15 cellular contexts compared by ENCODE assay signal in genomic region chr11:34149274-34149673, GRCh38.
"Had no signal": no experiment of that assay in that cellular context is flagged by ENCODE, and none has a peak within 500 bp of the region (broad histone marks: within the 10 kb centered on the region; RNA-seq: fewer than 3 reads in every experiment).

No MANE protein-coding gene starts in this region.

- H3K9me3 Mint-ChIP-seq: activated B cell treated with CpG ODN at 0.5 μM for 24 hours; activated CD4-positive, alpha-beta T cell treated with anti-CD3 and anti-CD28 coated beads, Interleukin-2, amount 10 ng/mL, durations not matched to agents 7 days and 5 days; activated naive CD4-positive, alpha-beta T cell treated with anti-CD3 and anti-CD28 coated beads, Interleukin-2, amount 50 U/mL, for 24 hours; activated T-helper 17 cell treated with anti-CD3 and anti-CD28 coated beads, Interleukin-2, amount 50 U/mL, for 72 hours; central memory CD8-positive, alpha-beta T cell; dendritic cell treated with granulocyte-macrophage colony-stimulating factor and Interleukin-4, amounts not matched to agents 40 ng/mL and 50 ng/mL, for 4 days; natural killer cell; stimulated activated effector memory CD8-positive, alpha-beta T cell treated with anti-CD3 and anti-CD28 coated beads, Interleukin-12 subunit alpha, Interleukin-12 subunit beta, amount 100 ng/mL, for 72 hours; T-helper 1 cell treated with Interleukin-12 subunit alpha and Interleukin-12 subunit beta and Interleukin-4 antibody, amounts not matched to agents 30 μg/mL and 1 μg/mL, for 36 hours had no signal

- H3K27ac Mint-ChIP-seq: activated B cell treated with CpG ODN at 0.5 μM for 24 hours; activated CD4-positive, alpha-beta T cell treated with anti-CD3 and anti-CD28 coated beads, Interleukin-2, amount 10 ng/mL, durations not matched to agents 7 days and 5 days; activated naive CD4-positive, alpha-beta T cell treated with anti-CD3 and anti-CD28 coated beads, Interleukin-2, amount 50 U/mL, for 24 hours; activated T-helper 17 cell treated with anti-CD3 and anti-CD28 coated beads, Interleukin-2, amount 50 U/mL, for 72 hours; dendritic cell treated with granulocyte-macrophage colony-stimulating factor and Interleukin-4, amounts not matched to agents 40 ng/mL and 50 ng/mL, for 4 days; natural killer cell; stimulated activated effector memory CD8-positive, alpha-beta T cell treated with anti-CD3 and anti-CD28 coated beads, Interleukin-12 subunit alpha, Interleukin-12 subunit beta, amount 100 ng/mL, for 72 hours; T-helper 1 cell treated with Interleukin-12 subunit alpha and Interleukin-12 subunit beta and Interleukin-4 antibody, amounts not matched to agents 30 μg/mL and 1 μg/mL, for 36 hours had no signal

- H3K4me1 ChIP-seq: parathyroid adenoma had no signal

- H3K27me3 ChIP-seq: hepatocyte, tibial nerve had no signal

- H3K79me2 ChIP-seq: hepatocyte, parathyroid adenoma had no signal

- H3K4me2 ChIP-seq: hepatocyte, SK-N-SH, smooth muscle cell had no signal

- H3K27ac ChIP-seq: hepatocyte, parathyroid adenoma, tibial nerve had no signal

- H3K4me3 ChIP-seq: hepatocyte, smooth muscle cell, tibial nerve had no signal

- H3K9ac ChIP-seq: parathyroid adenoma, SK-N-SH had no signal

- DNase-seq: activated B cell treated with CpG ODN at 0.5 μM for 24 hours; activated CD4-positive, alpha-beta T cell treated with anti-CD3 and anti-CD28 coated beads, Interleukin-2, amount 10 ng/mL, durations not matched to agents 7 days and 5 days; activated CD8-positive, alpha-beta memory T cell treated with anti-CD3 and anti-CD28 coated beads for 24 hours; natural killer cell had no signal

- H3K4me3 Mint-ChIP-seq: activated B cell treated with CpG ODN at 0.5 μM for 24 hours; activated CD4-positive, alpha-beta T cell treated with anti-CD3 and anti-CD28 coated beads, Interleukin-2, amount 10 ng/mL, durations not matched to agents 7 days and 5 days; activated naive CD4-positive, alpha-beta T cell treated with anti-CD3 and anti-CD28 coated beads, Interleukin-2, amount 50 U/mL, for 24 hours; activated T-helper 17 cell treated with anti-CD3 and anti-CD28 coated beads, Interleukin-2, amount 50 U/mL, for 72 hours; central memory CD8-positive, alpha-beta T cell; dendritic cell treated with granulocyte-macrophage colony-stimulating factor and Interleukin-4, amounts not matched to agents 40 ng/mL and 50 ng/mL, for 4 days; natural killer cell; stimulated activated effector memory CD8-positive, alpha-beta T cell treated with anti-CD3 and anti-CD28 coated beads, Interleukin-12 subunit alpha, Interleukin-12 subunit beta, amount 100 ng/mL, for 72 hours; T-helper 1 cell treated with Interleukin-12 subunit alpha and Interleukin-12 subunit beta and Interleukin-4 antibody, amounts not matched to agents 30 μg/mL and 1 μg/mL, for 36 hours had no signal

- H3K27me3 Mint-ChIP-seq: activated B cell treated with CpG ODN at 0.5 μM for 24 hours; activated CD4-positive, alpha-beta T cell treated with anti-CD3 and anti-CD28 coated beads, Interleukin-2, amount 10 ng/mL, durations not matched to agents 7 days and 5 days; activated naive CD4-positive, alpha-beta T cell treated with anti-CD3 and anti-CD28 coated beads, Interleukin-2, amount 50 U/mL, for 24 hours; activated T-helper 17 cell treated with anti-CD3 and anti-CD28 coated beads, Interleukin-2, amount 50 U/mL, for 72 hours; central memory CD8-positive, alpha-beta T cell; dendritic cell treated with granulocyte-macrophage colony-stimulating factor and Interleukin-4, amounts not matched to agents 40 ng/mL and 50 ng/mL, for 4 days had no signal

- H2AFZ ChIP-seq: hepatocyte, parathyroid adenoma had no signal

- H3K9me3 ChIP-seq: SK-N-SH, tibial nerve had no signal

- H3K4me1 Mint-ChIP-seq: activated naive CD4-positive, alpha-beta T cell treated with anti-CD3 and anti-CD28 coated beads, Interleukin-2, amount 50 U/mL, for 24 hours; activated T-helper 17 cell treated with anti-CD3 and anti-CD28 coated beads, Interleukin-2, amount 50 U/mL, for 72 hours; stimulated activated effector memory CD8-positive, alpha-beta T cell treated with anti-CD3 and anti-CD28 coated beads, Interleukin-12 subunit alpha, Interleukin-12 subunit beta, amount 100 ng/mL, for 72 hours had no signal
